18 cellular contexts compared by ENCODE assay signal in genomic region chr12:15794836-15795235, GRCh38. TPM values are rescaled to one million over a fixed set of nuclear protein-coding genes. Genes with fewer than 3 reads are reported as not detected.
DNase-seq lines count a peak whose midpoint lies in the region; ATAC-seq, FAIRE-seq and TF ChIP-seq lines count a peak whose summit lies in the region.
"Had no signal": no experiment of that assay in that cellular context is flagged by ENCODE, and none has a peak within 500 bp of the region (broad histone marks: within the 10 kb centered on the region; RNA-seq: fewer than 3 reads in every experiment).

No MANE protein-coding gene starts in this region.

- TF ChIP-seq RAD21 in GM12878 (IDR thresholded peaks at IDR 0.05; ENCODE audit: insufficient read depth, low read depth, low read length) = no peak

- no peaks in the 10 kb centered on the region for H3K79me2 ChIP-seq in GM12878 (ENCODE audit: control insufficient read depth, insufficient read depth, low read length)

- CTCF ChIA-PET in GM12878 (lab: Yijun Ruan, JAX) = interaction anchor here (1.1 to 1.8 kb wide), 6 partner anchors 13 to 210 kb away, joined by 3 to 5 read pairs (median 4); no protein-coding TSS in a partner anchor

- BruUV-seq in GM12878 (replicated peaks; lab: Mats Ljungman, UMichigan) = no TSS peak

- no peak overlapping the region for H3K4me2 ChIP-seq in GM12878 (ENCODE audit: control insufficient read depth, insufficient read depth)
- H3K4me2 ChIP-seq: GM23338 had no signal

- TF ChIP-seq CTCF in GM12878 (IDR thresholded peaks at IDR 0.05 in 2 of 3, conservative IDR thresholded peaks at IDR 0.05 in 1 of 3; ENCODE audit: control insufficient read depth in 2 of 3, extremely low read depth in 1 of 3, insufficient read depth in 1 of 3, low read depth in 3 of 3, low read length in 3 of 3) (no peak), GM10266 (IDR thresholded peaks at IDR 0.05; ENCODE audit: control insufficient read depth, insufficient read depth, low read depth, missing control alignments) (no peak)

- RAD21 ChIA-PET in GM12878 (lab: Charles Lee; ENCODE audit: unreplicated experiment) = interaction anchor here (1.2 to 1.3 kb wide), 4 partner anchors 44 to 62 kb away, joined by 3 to 7 read pairs (median 4); no protein-coding TSS in a partner anchor

- peaks cover 0 to 4% of the 10 kb centered on the region in 2 experiments; a peak in 1 of 4 replicates for H3K27me3 ChIP-seq in GM12878 (replicated peaks in 1 of 2; ENCODE audit: control insufficient read depth in 2 of 2, insufficient read depth in 2 of 2, low read length in 1 of 2)
- H3K27me3 ChIP-seq in small intestine (ENCODE audit: control insufficient read depth in 2 of 2, insufficient read depth in 2 of 2, low read length in 2 of 2) = no peaks in the 10 kb centered on the region

- H4K20me1 ChIP-seq in GM12878 (ENCODE audit: control insufficient read depth, insufficient read depth) = no peaks in the 10 kb centered on the region

- H3K4me1 ChIP-seq in GM12878 (ENCODE audit: control insufficient read depth, insufficient read depth, low read length) (no peaks in the 10 kb centered on the region), small intestine (ENCODE audit: control insufficient read depth in 2 of 2, insufficient read depth in 1 of 2, low read depth in 1 of 2, low read length in 1 of 2) (no peaks in the 10 kb centered on the region)
- H3K4me1 ChIP-seq: BE2C had no signal

- H3K27ac ChIP-seq in GM12878 (ENCODE audit: control insufficient read depth, insufficient read depth) (no peak overlapping the region), small intestine (ENCODE audit: low read depth in 1 of 2, low read length in 1 of 2) (no peak overlapping the region)
- H3K27ac ChIP-seq: C4-2B had no signal

- intact Hi-C loops in GM12878 (cut with micrococcal nuclease; ENCODE audit: unreplicated experiment) = no loop called here

- no peak for ATAC-seq in GM12878
- ATAC-seq: GM23338, HepG2 had no signal

- POLR2A ChIA-PET in GM12878 (lab: Charles Lee) = no interaction called here

- TF ChIP-seq POLR2A in GM12878 (IDR thresholded peaks at IDR 0.05; ENCODE audit: low read depth, low read length) = no peak

- WGBS in GM12878 (ENCODE audit: insufficient coverage, insufficient replicate concordance, low lambda C conversion rate, missing lambda C conversion rate) = 14% methylated on average over 1 of the region's 1 CpG
- WGBS in small intestine, 3 donors = 84 to 86% (median 86%) methylated on average over 1 of the region's 1 CpG

- in situ Hi-C loops in GM12878 (cut with MboI) = no loop called here

- H3K9ac ChIP-seq in GM12878 (ENCODE audit: control insufficient read depth, insufficient read depth, low read length) = no peak overlapping the region

- SMC1A ChIA-PET in GM12878 (lab: Charles Lee; ENCODE audit: uncharacterized antibody, unreplicated experiment) = interaction anchor here (0.9 to 13.4 kb wide), 12 partner anchors 13 to 207 kb away, joined by 3 to 201 read pairs (median 4); no protein-coding TSS in a partner anchor

- DNase-seq in SIG-M5 treated with dmso at 0.1 percent for 504 hours (lab: John Stamatoyannopoulos, UW; ENCODE audit: unreplicated experiment) (peak; percentile 14), SIG-M5 (lab: John Stamatoyannopoulos, UW) (no peak), Kasumi-1 (lab: John Stamatoyannopoulos, UW) (peak; percentile 0 to 6), GM12878 (ENCODE audit: low read depth, low spot score) (no peak), small intestine (no peak), NCI-H2029 (lab: John Stamatoyannopoulos, UW) (no peak), GM10266 (ENCODE audit: extremely low spot score) (no peak)
- DNase-seq in activated CD8-positive, alpha-beta memory T cell treated with anti-CD3 and anti-CD28 coated beads, Interleukin-2, amount 50 U/mL, for 48 hours = no peak
- DNase-seq: BE2C; CD4-positive, alpha-beta memory T cell; DMS153; DND-41; GF-D8; H7 had no signal

- FAIRE-seq in GM12878 (lab: Jason Lieb, UNC) (no peak), small intestine (lab: Jason Lieb, UNC) (peak; percentile 36)
- FAIRE-seq: HepG2, HTR-8/SVneo had no signal

- no peak overlapping the region for H2AFZ ChIP-seq in GM12878 (ENCODE audit: control insufficient read depth, low read depth, low read length)

- H3K36me3 ChIP-seq in GM12878 (ENCODE audit: control insufficient read depth in 2 of 2, insufficient read depth in 2 of 2, low read length in 1 of 2) (no peaks in the 10 kb centered on the region), small intestine (ENCODE audit: control insufficient read depth in 2 of 2, insufficient read depth in 2 of 2, low read length in 2 of 2) (no peaks in the 10 kb centered on the region)
- H3K36me3 ChIP-seq: BE2C had no signal

- H3K4me3 ChIP-seq in GM12878 (no peak overlapping the region), small intestine (ENCODE audit: low read depth in 1 of 2, low read length in 2 of 2) (no peak overlapping the region)
- H3K4me3 ChIP-seq: GM23338 had no signal

- no peak for TF ChIP-seq EP300 in GM12878 (IDR thresholded peaks at IDR 0.05; ENCODE audit: borderline replicate concordance in 1 of 2, control insufficient read depth in 1 of 2, low read depth in 2 of 2, low read length in 2 of 2)

- H3K9me3 ChIP-seq in GM12878 (replicated peaks; ENCODE audit: control insufficient read depth, insufficient read depth, low read length) (no peaks in the 10 kb centered on the region), small intestine (ENCODE audit: control insufficient read depth, low read depth) (no peaks in the 10 kb centered on the region)
- H3K9me3 ChIP-seq: BE2C had no signal

TF ChIP-seq in GM12878, 131 proteins besides CTCF, POLR2A, EP300 and RAD21:
- no peak for TF ChIP-seq SMC3 (IDR thresholded peaks at IDR 0.05; ENCODE audit: borderline replicate concordance, low read length)
- peak; percentile 60; the same call in 1 of the 2 replicates for TF ChIP-seq SPI1 (IDR thresholded peaks at IDR 0.05; ENCODE audit: borderline replicate concordance, insufficient read depth, low read depth, low read length)
- TF ChIP-seq ZNF207 (IDR thresholded peaks at IDR 0.05; ENCODE audit: borderline replicate concordance) = no peak

RNA-seq across cellular contexts. Expression of gene EPS8, which starts 5.6 kb away (rescaled TPM):
- 263 and 269 TPM in 2 replicates for total RNA-seq in GM12878 (2013; cell fraction: nucleolus; rRNA removed)
- 4.7 TPM in 2 replicates for total RNA-seq in GM12878 (2014; rRNA removed)
- total RNA-seq in GM12878 (2014; rRNA removed; fragmentation: Illumina TruSeq; extraction: Trizol) = 3.4 and 4.7 TPM in 2 replicates
- total RNA-seq in GM12878 (2021) = 3.2 TPM in 2 replicates
- 1.1 TPM for polyA plus RNA-seq in GM12878 (2011; ENCODE audit: low read depth)
- 127 and 173 TPM in 2 replicates for polyA plus RNA-seq in GM12878 (2011; rRNA removed)
- 84.5 and 94.4 TPM in 2 replicates for polyA plus RNA-seq in GM12878 (2011; cell fraction: cytosol; rRNA removed)
- 107 and 156 TPM in 2 replicates for polyA plus RNA-seq in GM12878 (2011; cell fraction: nucleus; rRNA removed)
- polyA plus RNA-seq in GM12878 (2012) = 1.3 and 1.9 TPM in 2 replicates
- 3.1 and 3.8 TPM in 2 replicates for polyA plus RNA-seq in GM12878 (2014; fragmentation: Illumina TruSeq; extraction: Trizol)
- polyA plus RNA-seq in GM12878 (2014; fragmentation: Nextera tagmentation; extraction: Ambion mirVana) = 1 to 10 TPM; 1.3 to 1.6 TPM
- polyA plus RNA-seq in GM12878 (2014; rRNA removed) = 3.3 and 3.4 TPM in 2 replicates
- 1 to 10 TPM; 2.8 to 4.2 TPM for polyA plus RNA-seq in GM12878 (2016; fragmentation: Nextera tagmentation; extraction: Ambion mirVana)
- 188 and 261 TPM in 2 replicates for polyA minus RNA-seq in GM12878 (2011; rRNA and poly(A)+ RNA removed)
- 42.4 and 55.6 TPM in 2 replicates for polyA minus RNA-seq in GM12878 (2011; cell fraction: cytosol; rRNA and poly(A)+ RNA removed)
- polyA minus RNA-seq in GM12878 (2011; cell fraction: nucleus; rRNA and poly(A)+ RNA removed) = 108 and 162 TPM in 2 replicates
- polyA plus RNA-seq in small intestine = 10 to 100 TPM; 38.0 to 56.1 (median 55.4) TPM

Comparison
In these comparisons a context has a peak if more than half of its experiments do, and no peak if none do; other contexts are left out.
1. DNase-seq: peak in SIG-M5 treated with dmso at 0.1 percent for 504 hours (single experiment) and Kasumi-1 (2 of 2); none in SIG-M5 (single experiment), GM12878 (single experiment), small intestine (single experiment), activated CD8-positive, alpha-beta memory T cell treated with anti-CD3 and anti-CD28 coated beads, Interleukin-2, amount 50 U/mL, for 48 hours (single experiment), NCI-H2029 (single experiment) and GM10266 (single experiment).